ENCODE assay signal across 6 cellular contexts in the genomic region with DNA sequence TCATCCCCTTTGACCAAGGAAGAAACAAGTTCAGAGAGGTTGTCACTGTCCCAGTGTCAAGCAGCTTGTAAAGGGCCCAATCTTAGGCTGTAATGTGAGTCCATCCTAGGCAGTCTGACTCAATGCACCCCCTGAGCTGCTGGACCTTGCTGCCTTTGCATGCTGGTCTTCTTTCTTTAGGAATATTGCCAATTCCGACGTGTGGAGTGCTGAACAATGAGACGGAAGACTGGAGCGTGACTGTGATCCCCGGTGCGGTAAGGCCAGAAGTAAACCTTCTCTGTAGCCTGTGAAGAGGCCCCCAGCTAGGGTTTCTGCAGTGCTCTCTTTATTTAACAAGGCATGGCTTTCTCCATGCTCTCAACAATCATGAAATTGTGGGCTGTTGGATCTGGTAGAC. TPM values are rescaled to one million over a fixed set of nuclear protein-coding genes. Genes with fewer than 3 reads are reported as not detected.
A peak's percentile ranks its signal among the peaks of the same experiment; 100 is the strongest.
DNase-seq lines count a peak whose midpoint lies in the region; ATAC-seq, FAIRE-seq and TF ChIP-seq lines count a peak whose summit lies in the region.

No MANE protein-coding gene starts in this region.

- intact Hi-C loops in HepG2 (cut with micrococcal nuclease; ENCODE audit: unreplicated experiment) = no loop called here
- intact Hi-C loops in right lobe of liver (cut with DNase I) = no loop called here
- intact Hi-C loops in vagina (cut with DNase I) = no loop called here

- BruUV-seq in HepG2 (replicated peaks; lab: Mats Ljungman, UMichigan) = no TSS peak

- no peak for TF ChIP-seq POLR2A in HepG2 (IDR thresholded peaks at IDR 0.05; ENCODE audit: insufficient read depth in 1 of 2, low read depth in 2 of 2, low read length in 2 of 2)
- TF ChIP-seq POLR2A in right lobe of liver (IDR thresholded peaks at IDR 0.05) = no peak
- no peak for TF ChIP-seq POLR2A in vagina (IDR thresholded peaks at IDR 0.05)

- H2AFZ ChIP-seq in HepG2 (ENCODE audit: low read length) (no peak overlapping the region), hepatocyte (peak overlapping the region; percentile 83)

- no peak overlapping the region for H3K9ac ChIP-seq in HepG2 (ENCODE audit: insufficient read depth, low read depth, low read length)

- H3K4me1 ChIP-seq in HepG2 (ENCODE audit: insufficient read depth, low read length) (peaks cover 7% of the 10 kb centered on the region), right lobe of liver (no peaks in the 10 kb centered on the region), hepatocyte (ENCODE audit: insufficient read depth) (no peaks in the 10 kb centered on the region), vagina (peaks cover 19% of the 10 kb centered on the region)

- no peak for TF ChIP-seq RAD21 in HepG2 (CRISPR knock-in tag; IDR thresholded peaks at IDR 0.05)

- no peak for TF ChIP-seq CTCF in HepG2 (CRISPR knock-in tag; IDR thresholded peaks at IDR 0.05)
- no peak for TF ChIP-seq CTCF in right lobe of liver (IDR thresholded peaks at IDR 0.05)
- TF ChIP-seq CTCF in hepatocyte (IDR thresholded peaks at IDR 0.05; ENCODE audit: poor library complexity) = no peak
- TF ChIP-seq CTCF in vagina (IDR thresholded peaks at IDR 0.05) = no peak

- H3K27me3 ChIP-seq in HepG2 (ENCODE audit: control insufficient read depth in 1 of 2, insufficient read depth in 2 of 2, low read length in 2 of 2) = no peaks in the 10 kb centered on the region
- H3K27me3 ChIP-seq in right lobe of liver = no peaks in the 10 kb centered on the region
- H3K27me3 ChIP-seq in hepatocyte = no peaks in the 10 kb centered on the region
- H3K27me3 ChIP-seq in vagina = no peaks in the 10 kb centered on the region

- 89% methylated on average over 6 of the region's 6 CpGs for WGBS in HepG2 (ENCODE audit: low lambda C conversion rate)
- no CpG with 5 or more reads among the region's 6 CpGs for WGBS in right lobe of liver (ENCODE audit: insufficient coverage, low coverage, low lambda C conversion rate, missing lambda C conversion rate)
- WGBS in hepatocyte (ENCODE audit: low lambda C conversion rate, missing lambda C conversion rate) = 75% methylated on average over 6 of the region's 6 CpGs

- H3K4me3 ChIP-seq in HepG2 (replicated peaks in 1 of 3; ENCODE audit: insufficient read depth in 1 of 3, low read depth in 2 of 3, low read length in 3 of 3) = peak overlapping the region; percentile 76 to 92 (median 89); a peak in 5 of 6 replicates
- peak overlapping the region in 1 of 3 donors; percentile 86 for H3K4me3 ChIP-seq in right lobe of liver
- H3K4me3 ChIP-seq in hepatocyte = no peak overlapping the region
- peak overlapping the region; percentile 54 to 96 for H3K4me3 ChIP-seq in vagina

- DNase-seq in HepG2 (ENCODE audit: low spot score) = no peak
- DNase-seq in right lobe of liver = no peak
- DNase-seq in hepatocyte (ENCODE audit: low spot score) = no peak
- no peak for DNase-seq in vagina (ENCODE audit: extremely low spot score in 2 of 2)
- DNase-seq in DMS114 treated with DMSO at 0.1 percent for 48 hours (lab: John Stamatoyannopoulos, UW; ENCODE audit: unreplicated experiment) = no peak

- in situ Hi-C loops in HepG2 (cut with HindIII; ENCODE audit: extremely low pct_ligation_motif_present, low pct_unique_long_range_greater_than_20kb) = no loop called here

- H3K36me3 ChIP-seq in HepG2 (replicated peaks in 1 of 2; ENCODE audit: control insufficient read depth in 1 of 2, insufficient read depth in 2 of 2, low read length in 2 of 2) (peaks cover 3 to 5% of the 10 kb centered on the region in 2 experiments; a peak in 3 of 5 replicates), right lobe of liver (no peaks in the 10 kb centered on the region), hepatocyte (replicated peaks; ENCODE audit: insufficient read depth, low read depth) (no peaks in the 10 kb centered on the region), vagina (peaks cover 0 to 23% of the 10 kb centered on the region in 2 donors)

- H4K20me1 ChIP-seq in HepG2 (ENCODE audit: insufficient read depth, low read length) (no peaks in the 10 kb centered on the region), hepatocyte (ENCODE audit: insufficient read depth, poor library complexity, severe bottlenecking) (no peaks in the 10 kb centered on the region)

- CTCF ChIA-PET in HepG2 (lab: Yijun Ruan, JAX; ENCODE audit: low intra/inter-chr PET ratio, low total read pairs) = no interaction called here

- TF ChIP-seq EP300 in HepG2 (IDR thresholded peaks at IDR 0.05; ENCODE audit: low read depth in 2 of 2, low read length in 2 of 2) (no peak), HepG2 (CRISPR knock-in tag; IDR thresholded peaks at IDR 0.05; ENCODE audit: borderline replicate concordance) (no peak)

- H3K9me2 ChIP-seq in hepatocyte (replicated peaks; ENCODE audit: insufficient read depth) = no peaks in the 10 kb centered on the region

- no peaks in the 10 kb centered on the region for H3K9me3 ChIP-seq in HepG2 (ENCODE audit: low read length)
- no peaks in the 10 kb centered on the region for H3K9me3 ChIP-seq in right lobe of liver
- no peaks in the 10 kb centered on the region for H3K9me3 ChIP-seq in hepatocyte (ENCODE audit: low read depth)
- no peaks in the 10 kb centered on the region for H3K9me3 ChIP-seq in vagina

- ATAC-seq in HepG2 (no peak), right lobe of liver (no peak), GM18909 (IDR thresholded peaks at IDR 0.05; ENCODE audit: poor library complexity, unreplicated experiment) (no peak)

- POLR2A ChIA-PET in HepG2 (lab: Yijun Ruan, JAX) = interaction anchor here (1.3 kb wide), 1 partner anchor 39 kb away, joined by 4 read pairs; no protein-coding TSS in a partner anchor

- no peaks in the 10 kb centered on the region for H3K79me2 ChIP-seq in HepG2 (ENCODE audit: insufficient read depth, low read length)
- no peaks in the 10 kb centered on the region for H3K79me2 ChIP-seq in hepatocyte

- peak overlapping the region; percentile 89 for H3K4me2 ChIP-seq in HepG2 (ENCODE audit: low read depth, low read length)
- peak overlapping the region; percentile 90 for H3K4me2 ChIP-seq in hepatocyte

- FAIRE-seq in HepG2 (lab: Jason Lieb, UNC) = no peak

- no peak overlapping the region for H3K27ac ChIP-seq in HepG2 (ENCODE audit: extremely low read length, insufficient read depth, low read length)
- H3K27ac ChIP-seq in right lobe of liver = no peak overlapping the region
- no peak overlapping the region for H3K27ac ChIP-seq in hepatocyte
- no peak overlapping the region for H3K27ac ChIP-seq in vagina

RNA-seq across cellular contexts. Expression of a gene that starts 1.0 kb away (rescaled TPM):
- 4.1 and 8.1 TPM in 2 replicates for total RNA-seq in HepG2 (2016; rRNA removed; fragmentation: Illumina TruSeq; extraction: Trizol)
- total RNA-seq in HepG2 (2016; cell fraction: cytosol; rRNA removed; fragmentation: Illumina TruSeq; extraction: Trizol; ENCODE audit: low read depth) = 3.3 and 4.2 TPM in 2 replicates
- total RNA-seq in HepG2 (2016; cell fraction: insoluble cytoplasmic fraction; rRNA removed; fragmentation: Illumina TruSeq; extraction: Trizol) = 4.1 and 7.3 TPM in 2 replicates
- 4.9 and 5.0 TPM in 2 replicates for total RNA-seq in HepG2 (2016; cell fraction: membrane; rRNA removed; fragmentation: Illumina TruSeq; extraction: Trizol)
- 7.9 and 8.3 TPM in 2 replicates for total RNA-seq in HepG2 (2016; cell fraction: nucleus; rRNA removed; fragmentation: Illumina TruSeq; extraction: Trizol)
- 3.9 and 5.0 TPM in 2 replicates for polyA plus RNA-seq in HepG2 (2011; rRNA removed)
- polyA plus RNA-seq in HepG2 (2011; cell fraction: cytosol; rRNA removed) = 2.7 and 3.2 TPM in 2 replicates
- polyA plus RNA-seq in HepG2 (2011; cell fraction: nucleus; rRNA removed) = 6.4 and 6.7 TPM in 2 replicates
- 3.7 and 5.5 TPM in 2 replicates for polyA plus RNA-seq in HepG2 (2012)
- polyA plus RNA-seq in HepG2 (2016; cell fraction: cytosol; fragmentation: Illumina TruSeq; extraction: Trizol; ENCODE audit: low read depth) = 0.93 and 1.1 TPM in 2 replicates
- 3.3 and 3.7 TPM in 2 replicates for polyA plus RNA-seq in HepG2 (2016; cell fraction: insoluble cytoplasmic fraction; fragmentation: Illumina TruSeq; extraction: Trizol; ENCODE audit: low read depth)
- polyA plus RNA-seq in HepG2 (2016; cell fraction: membrane; fragmentation: Illumina TruSeq; extraction: Trizol; ENCODE audit: low read depth) = 2.4 and 2.6 TPM in 2 replicates
- 12.7 and 13.0 TPM in 2 replicates for polyA plus RNA-seq in HepG2 (2016; cell fraction: nucleus; fragmentation: Illumina TruSeq; extraction: Trizol; ENCODE audit: insufficient read depth, low read depth)
- polyA minus RNA-seq in HepG2 (2011; rRNA and poly(A)+ RNA removed; ENCODE audit: low replicate concordance) = 11.6 and 14.2 TPM in 2 replicates
- 3.0 and 3.9 TPM in 2 replicates for polyA minus RNA-seq in HepG2 (2011; cell fraction: cytosol; rRNA and poly(A)+ RNA removed)
- polyA minus RNA-seq in HepG2 (2011; cell fraction: nucleus; rRNA and poly(A)+ RNA removed) = 4.5 and 6.1 TPM in 2 replicates
- 1 to 10 TPM in 2 of 6 experiments, under 1 TPM in 4; 0.61 to 1.2 (median 0.88) TPM for total RNA-seq in right lobe of liver
- 4.4 and 4.7 TPM in 2 replicates for total RNA-seq in hepatocyte
- polyA plus RNA-seq in hepatocyte = 2.7 and 2.9 TPM in 2 replicates
- total RNA-seq in vagina = 6.1 TPM

RNA-seq across cellular contexts. Expression of a gene that starts 38.2 kb away (rescaled TPM):
- total RNA-seq in HepG2 (2016; rRNA removed; fragmentation: Illumina TruSeq; extraction: Trizol) (58.8 and 88.6 TPM in 2 replicates), right lobe of liver (10 to 100 TPM; 10.9 to 15.6 (median 13.9) TPM), hepatocyte (27.4 and 45.6 TPM in 2 replicates), vagina (21.1 TPM)
- total RNA-seq in HepG2 (2016; cell fraction: cytosol; rRNA removed; fragmentation: Illumina TruSeq; extraction: Trizol; ENCODE audit: low read depth) = 15.1 and 15.3 TPM in 2 replicates
- 59.9 and 91.7 TPM in 2 replicates for total RNA-seq in HepG2 (2016; cell fraction: insoluble cytoplasmic fraction; rRNA removed; fragmentation: Illumina TruSeq; extraction: Trizol)
- total RNA-seq in HepG2 (2016; cell fraction: membrane; rRNA removed; fragmentation: Illumina TruSeq; extraction: Trizol) = 10.1 and 11.7 TPM in 2 replicates
- 31.6 and 37.7 TPM in 2 replicates for total RNA-seq in HepG2 (2016; cell fraction: nucleus; rRNA removed; fragmentation: Illumina TruSeq; extraction: Trizol)
- polyA plus RNA-seq in HepG2 (2011; rRNA removed) (24.6 and 35.8 TPM in 2 replicates), hepatocyte (9.0 and 13.5 TPM in 2 replicates)
- polyA plus RNA-seq in HepG2 (2011; cell fraction: cytosol; rRNA removed) = 18.5 and 28.8 TPM in 2 replicates
- polyA plus RNA-seq in HepG2 (2011; cell fraction: nucleus; rRNA removed) = 9.9 and 10.3 TPM in 2 replicates
- polyA plus RNA-seq in HepG2 (2012) = 25.9 and 38.9 TPM in 2 replicates
- polyA plus RNA-seq in HepG2 (2016; cell fraction: cytosol; fragmentation: Illumina TruSeq; extraction: Trizol; ENCODE audit: low read depth) = 2.0 and 2.1 TPM in 2 replicates
- 54.9 and 61.2 TPM in 2 replicates for polyA plus RNA-seq in HepG2 (2016; cell fraction: insoluble cytoplasmic fraction; fragmentation: Illumina TruSeq; extraction: Trizol; ENCODE audit: low read depth)
- polyA plus RNA-seq in HepG2 (2016; cell fraction: membrane; fragmentation: Illumina TruSeq; extraction: Trizol; ENCODE audit: low read depth) = 4.9 and 5.3 TPM in 2 replicates
- 35.7 and 38.8 TPM in 2 replicates for polyA plus RNA-seq in HepG2 (2016; cell fraction: nucleus; fragmentation: Illumina TruSeq; extraction: Trizol; ENCODE audit: insufficient read depth, low read depth)
- 23.9 and 24.4 TPM in 2 replicates for polyA minus RNA-seq in HepG2 (2011; rRNA and poly(A)+ RNA removed; ENCODE audit: low replicate concordance)
- 17.9 and 24.5 TPM in 2 replicates for polyA minus RNA-seq in HepG2 (2011; cell fraction: cytosol; rRNA and poly(A)+ RNA removed)
- polyA minus RNA-seq in HepG2 (2011; cell fraction: nucleus; rRNA and poly(A)+ RNA removed) = 25.1 and 33.9 TPM in 2 replicates

RNA-seq across cellular contexts. Expression of a gene that starts 38.4 kb away (rescaled TPM):
- 37.4 and 45.1 TPM in 2 replicates for total RNA-seq in HepG2 (2016; rRNA removed; fragmentation: Illumina TruSeq; extraction: Trizol)
- total RNA-seq in HepG2 (2016; cell fraction: cytosol; rRNA removed; fragmentation: Illumina TruSeq; extraction: Trizol; ENCODE audit: low read depth) = 6.1 and 6.7 TPM in 2 replicates
- 35.8 and 45.7 TPM in 2 replicates for total RNA-seq in HepG2 (2016; cell fraction: insoluble cytoplasmic fraction; rRNA removed; fragmentation: Illumina TruSeq; extraction: Trizol)
- 12.7 and 13.4 TPM in 2 replicates for total RNA-seq in HepG2 (2016; cell fraction: membrane; rRNA removed; fragmentation: Illumina TruSeq; extraction: Trizol)
- 21.2 TPM in 2 replicates for total RNA-seq in HepG2 (2016; cell fraction: nucleus; rRNA removed; fragmentation: Illumina TruSeq; extraction: Trizol)
- polyA plus RNA-seq in HepG2 (2011; rRNA removed) = 18.7 and 20.1 TPM in 2 replicates
- 13.7 and 16.6 TPM in 2 replicates for polyA plus RNA-seq in HepG2 (2011; cell fraction: cytosol; rRNA removed)
- 34.5 and 45.8 TPM in 2 replicates for polyA plus RNA-seq in HepG2 (2011; cell fraction: nucleus; rRNA removed)
- polyA plus RNA-seq in HepG2 (2012) = 20.4 and 24.1 TPM in 2 replicates
- polyA plus RNA-seq in HepG2 (2016; cell fraction: cytosol; fragmentation: Illumina TruSeq; extraction: Trizol; ENCODE audit: low read depth) = 5.1 and 5.6 TPM in 2 replicates
- 50.2 and 53.5 TPM in 2 replicates for polyA plus RNA-seq in HepG2 (2016; cell fraction: insoluble cytoplasmic fraction; fragmentation: Illumina TruSeq; extraction: Trizol; ENCODE audit: low read depth)
- 10.5 and 10.8 TPM in 2 replicates for polyA plus RNA-seq in HepG2 (2016; cell fraction: membrane; fragmentation: Illumina TruSeq; extraction: Trizol; ENCODE audit: low read depth)
- polyA plus RNA-seq in HepG2 (2016; cell fraction: nucleus; fragmentation: Illumina TruSeq; extraction: Trizol; ENCODE audit: insufficient read depth, low read depth) = 37.5 and 40.1 TPM in 2 replicates
- polyA minus RNA-seq in HepG2 (2011; rRNA and poly(A)+ RNA removed; ENCODE audit: low replicate concordance) = 6.3 and 19.6 TPM in 2 replicates
- polyA minus RNA-seq in HepG2 (2011; cell fraction: cytosol; rRNA and poly(A)+ RNA removed) = 5.5 and 6.0 TPM in 2 replicates
- 15.8 and 17.0 TPM in 2 replicates for polyA minus RNA-seq in HepG2 (2011; cell fraction: nucleus; rRNA and poly(A)+ RNA removed)
- 100 to 1,000 TPM in 1 of 6 experiments, 10 to 100 TPM in 5; 19.3 to 137 (median 22.2) TPM for total RNA-seq in right lobe of liver
- total RNA-seq in hepatocyte = 35.0 and 48.1 TPM in 2 replicates
- 33.2 and 43.8 TPM in 2 replicates for polyA plus RNA-seq in hepatocyte
- 55.2 TPM for total RNA-seq in vagina

RNA-seq across cellular contexts. Expression of a gene that starts 40.3 kb away (rescaled TPM):
- total RNA-seq in HepG2 (2016; rRNA removed; fragmentation: Illumina TruSeq; extraction: Trizol) = 15.6 and 26.2 TPM in 2 replicates
- 2.6 and 4.1 TPM in 2 replicates for total RNA-seq in HepG2 (2016; cell fraction: cytosol; rRNA removed; fragmentation: Illumina TruSeq; extraction: Trizol; ENCODE audit: low read depth)
- 15.5 and 23.9 TPM in 2 replicates for total RNA-seq in HepG2 (2016; cell fraction: insoluble cytoplasmic fraction; rRNA removed; fragmentation: Illumina TruSeq; extraction: Trizol)
- total RNA-seq in HepG2 (2016; cell fraction: membrane; rRNA removed; fragmentation: Illumina TruSeq; extraction: Trizol) = 8.4 and 9.1 TPM in 2 replicates
- total RNA-seq in HepG2 (2016; cell fraction: nucleus; rRNA removed; fragmentation: Illumina TruSeq; extraction: Trizol) = 23.2 and 27.6 TPM in 2 replicates
- 17.7 and 18.2 TPM in 2 replicates for polyA plus RNA-seq in HepG2 (2011; rRNA removed)
- polyA plus RNA-seq in HepG2 (2011; cell fraction: cytosol; rRNA removed) = 7.1 and 10.2 TPM in 2 replicates
- polyA plus RNA-seq in HepG2 (2011; cell fraction: nucleus; rRNA removed) = 19.2 and 23.4 TPM in 2 replicates
- polyA plus RNA-seq in HepG2 (2012) = 8.7 and 11.1 TPM in 2 replicates
- 1.0 and 1.6 TPM in 2 replicates for polyA plus RNA-seq in HepG2 (2016; cell fraction: cytosol; fragmentation: Illumina TruSeq; extraction: Trizol; ENCODE audit: low read depth)
- polyA plus RNA-seq in HepG2 (2016; cell fraction: insoluble cytoplasmic fraction; fragmentation: Illumina TruSeq; extraction: Trizol; ENCODE audit: low read depth) = 9.6 and 10.7 TPM in 2 replicates
- polyA plus RNA-seq in HepG2 (2016; cell fraction: membrane; fragmentation: Illumina TruSeq; extraction: Trizol; ENCODE audit: low read depth) = 2.5 and 2.6 TPM in 2 replicates
- polyA plus RNA-seq in HepG2 (2016; cell fraction: nucleus; fragmentation: Illumina TruSeq; extraction: Trizol; ENCODE audit: insufficient read depth, low read depth) = 21.9 and 22.0 TPM in 2 replicates
- polyA minus RNA-seq in HepG2 (2011; rRNA and poly(A)+ RNA removed; ENCODE audit: low replicate concordance) = 48.3 and 119 TPM in 2 replicates
- 10.5 and 14.0 TPM in 2 replicates for polyA minus RNA-seq in HepG2 (2011; cell fraction: cytosol; rRNA and poly(A)+ RNA removed)
- polyA minus RNA-seq in HepG2 (2011; cell fraction: nucleus; rRNA and poly(A)+ RNA removed) = 24.8 and 26.0 TPM in 2 replicates
- total RNA-seq in right lobe of liver = 10 to 100 TPM in 3 of 6 experiments, 1 to 10 TPM in 3; 7.6 to 12.9 (median 10.1) TPM
- 21.6 and 25.8 TPM in 2 replicates for total RNA-seq in hepatocyte
- polyA plus RNA-seq in hepatocyte = 14.6 and 19.0 TPM in 2 replicates
- 24.8 TPM for total RNA-seq in vagina
